Comparison of ENCODE assay signal across 22 cellular contexts in genomic region chr11:76347391-76347790, GRCh38. TPM values are rescaled to one million over a fixed set of nuclear protein-coding genes. Genes with fewer than 3 reads are reported as not detected.
DNase-seq lines count a peak whose midpoint lies in the region; ATAC-seq, FAIRE-seq and TF ChIP-seq lines count a peak whose summit lies in the region.
"Had no signal": no experiment of that assay in that cellular context is flagged by ENCODE, and none has a peak within 500 bp of the region (broad histone marks: within the 10 kb centered on the region; RNA-seq: fewer than 3 reads in every experiment).

No MANE protein-coding gene starts in this region.

- no peak for FAIRE-seq in HepG2 (lab: Jason Lieb, UNC)
- FAIRE-seq: keratinocyte had no signal

- CTCF ChIA-PET in HepG2 (lab: Yijun Ruan, JAX; ENCODE audit: low intra/inter-chr PET ratio, low total read pairs) = no interaction called here

- no peaks in the 10 kb centered on the region for H3K4me1 ChIP-seq in HepG2 (ENCODE audit: insufficient read depth, low read length)
- no peaks in the 10 kb centered on the region for H3K4me1 ChIP-seq in right lobe of liver
- H3K4me1 ChIP-seq: Peyer's patch, suprapubic skin had no signal

- no TSS peak for BruUV-seq in HepG2 (replicated peaks; lab: Mats Ljungman, UMichigan)

- peaks cover 0 to 1% of the 10 kb centered on the region in 2 experiments; a peak in 1 of 5 replicates for H3K36me3 ChIP-seq in HepG2 (replicated peaks in 1 of 2; ENCODE audit: control insufficient read depth in 1 of 2, insufficient read depth in 2 of 2, low read length in 2 of 2)
- peaks cover 0 to 4% (median 0%) of the 10 kb centered on the region in 4 donors for H3K36me3 ChIP-seq in right lobe of liver

- no peak for TF ChIP-seq RAD21 in HepG2 (CRISPR knock-in tag; IDR thresholded peaks at IDR 0.05)

- no peak overlapping the region for H3K4me2 ChIP-seq in HepG2 (ENCODE audit: low read depth, low read length)

- TF ChIP-seq EP300 in HepG2 (IDR thresholded peaks at IDR 0.05; ENCODE audit: low read depth in 2 of 2, low read length in 2 of 2) (no peak), HepG2 (CRISPR knock-in tag; IDR thresholded peaks at IDR 0.05; ENCODE audit: borderline replicate concordance) (no peak)

- DNase-seq in HepG2 (ENCODE audit: low spot score) = no peak
- DNase-seq in right lobe of liver = no peak
- peak; percentile 21 for DNase-seq in astrocyte of the spinal cord (ENCODE audit: low read depth, low spot score)
- peak; percentile 33 for DNase-seq in left kidney (ENCODE audit: low read depth, low spot score)
- DNase-seq in NCI-H2171 treated with DMSO at 0.1 percent for 48 hours (lab: John Stamatoyannopoulos, UW) = no peak
- DNase-seq in NCI-H2029 (lab: John Stamatoyannopoulos, UW) = no peak
- DNase-seq in UCSD-AML1 (lab: John Stamatoyannopoulos, UW; ENCODE audit: unreplicated experiment) = no peak
- DNase-seq: activated CD8-positive, alpha-beta T cell treated with anti-CD3 and anti-CD28 coated beads, Interleukin-2, amount 10 ng/mL, durations not matched to agents 7 days and 5 days; activated naive CD4-positive, alpha-beta T cell treated with anti-CD3 and anti-CD28 coated beads, Interleukin-2, amount 10 ng/mL, durations not matched to agents 7 days and 5 days; activated T-cell treated with anti-CD3 and anti-CD28 coated beads, Interleukin-2, amount 50 U/mL, for 24 hours; aorta; CD4-positive, alpha-beta memory T cell; DND-41; hypothalamus; KG1; NCI-H748 treated with DMSO at 0.1 percent for 48 hours; Peyer's patch; T-helper 9 cell had no signal

- no peaks in the 10 kb centered on the region for H3K27me3 ChIP-seq in HepG2 (ENCODE audit: control insufficient read depth in 1 of 2, insufficient read depth in 2 of 2, low read length in 2 of 2)
- no peaks in the 10 kb centered on the region for H3K27me3 ChIP-seq in right lobe of liver
- H3K27me3 ChIP-seq: Peyer's patch, suprapubic skin had no signal

- no peaks in the 10 kb centered on the region for H3K79me2 ChIP-seq in HepG2 (ENCODE audit: insufficient read depth, low read length)

- intact Hi-C loops in HepG2 (cut with micrococcal nuclease; ENCODE audit: unreplicated experiment) (no loop called here), right lobe of liver (cut with DNase I) (no loop called here)

- H2AFZ ChIP-seq in HepG2 (ENCODE audit: low read length) = no peak overlapping the region

- H3K4me3 ChIP-seq in HepG2 (replicated peaks in 1 of 3; ENCODE audit: insufficient read depth in 1 of 3, low read depth in 2 of 3, low read length in 3 of 3) (no peak overlapping the region), right lobe of liver (no peak overlapping the region), astrocyte of the spinal cord (ENCODE audit: low read depth, low read length) (no peak overlapping the region)
- H3K4me3 ChIP-seq: Peyer's patch, suprapubic skin had no signal

- no peaks in the 10 kb centered on the region for H4K20me1 ChIP-seq in HepG2 (ENCODE audit: insufficient read depth, low read length)

- H3K9me3 ChIP-seq in HepG2 (ENCODE audit: low read length) (no peaks in the 10 kb centered on the region), right lobe of liver (no peaks in the 10 kb centered on the region)
- H3K9me3 ChIP-seq: Peyer's patch, suprapubic skin had no signal

- WGBS in HepG2 (ENCODE audit: low lambda C conversion rate) = 93% methylated on average over 1 of the region's 1 CpG
- WGBS in right lobe of liver (ENCODE audit: insufficient coverage, low coverage, low lambda C conversion rate, missing lambda C conversion rate) = 42% methylated on average over 1 of the region's 1 CpG

- H3K27ac ChIP-seq in HepG2 (ENCODE audit: extremely low read length, insufficient read depth, low read length) = no peak overlapping the region
- no peak overlapping the region for H3K27ac ChIP-seq in right lobe of liver
- H3K27ac ChIP-seq: Peyer's patch, suprapubic skin had no signal

- TF ChIP-seq CTCF in HepG2 (CRISPR knock-in tag; IDR thresholded peaks at IDR 0.05) (no peak), right lobe of liver (IDR thresholded peaks at IDR 0.05) (no peak), astrocyte of the spinal cord (IDR thresholded peaks at IDR 0.05; ENCODE audit: low read depth, low read length) (no peak)

- no peak for TF ChIP-seq POLR2A in HepG2 (IDR thresholded peaks at IDR 0.05; ENCODE audit: insufficient read depth in 1 of 2, low read depth in 2 of 2, low read length in 2 of 2)
- TF ChIP-seq POLR2A in right lobe of liver (IDR thresholded peaks at IDR 0.05) = no peak

- H3K9ac ChIP-seq in HepG2 (ENCODE audit: insufficient read depth, low read depth, low read length) = no peak overlapping the region

- no peak for ATAC-seq in HepG2
- no peak for ATAC-seq in right lobe of liver
- no peak for ATAC-seq in HG03378 (IDR thresholded peaks at IDR 0.05; ENCODE audit: unreplicated experiment)
- ATAC-seq: activated CD4-positive, CD25-positive, alpha-beta regulatory T cell treated with anti-CD3 and anti-CD28 coated beads, Interleukin-2, amount 50 U/mL, for 24 hours; activated CD8-positive, alpha-beta T cell treated with anti-CD3 and anti-CD28 coated beads, Interleukin-2, amount 10 ng/mL, durations not matched to agents 7 days and 5 days had no signal

- POLR2A ChIA-PET in HepG2 (lab: Yijun Ruan, JAX) = no interaction called here

- in situ Hi-C loops in HepG2 (cut with HindIII; ENCODE audit: extremely low pct_ligation_motif_present, low pct_unique_long_range_greater_than_20kb) = no loop called here
- in situ Hi-C loops in astrocyte of the spinal cord (cut with HindIII; ENCODE audit: low sequenced_read_pairs) = no loop called here

TF ChIP-seq in HepG2, 621 proteins besides CTCF, POLR2A, EP300 and RAD21 (continues in another document):
- TF ChIP-seq BRF2 (CRISPR knock-in tag; IDR thresholded peaks at IDR 0.05) = no peak
- no peak for TF ChIP-seq HNRNPK (IDR thresholded peaks at IDR 0.05; ENCODE audit: low read depth, low read length, poor library complexity, severe bottlenecking)
- TF ChIP-seq ZSCAN31 (CRISPR knock-in tag; IDR thresholded peaks at IDR 0.05; ENCODE audit: low read depth) = no peak

RNA-seq across cellular contexts. Expression of gene THAP12, which starts 33.5 kb away (rescaled TPM):
- total RNA-seq in HepG2 (2016; rRNA removed; fragmentation: Illumina TruSeq; extraction: Trizol) (51.3 and 74.3 TPM in 2 replicates), right lobe of liver (10 to 100 TPM; 11.5 to 15.8 (median 12.5) TPM)
- 12.1 and 16.8 TPM in 2 replicates for total RNA-seq in HepG2 (2016; cell fraction: cytosol; rRNA removed; fragmentation: Illumina TruSeq; extraction: Trizol; ENCODE audit: low read depth)
- total RNA-seq in HepG2 (2016; cell fraction: insoluble cytoplasmic fraction; rRNA removed; fragmentation: Illumina TruSeq; extraction: Trizol) = 50.5 and 71.4 TPM in 2 replicates
- 60.5 and 71.9 TPM in 2 replicates for total RNA-seq in HepG2 (2016; cell fraction: membrane; rRNA removed; fragmentation: Illumina TruSeq; extraction: Trizol)
- total RNA-seq in HepG2 (2016; cell fraction: nucleus; rRNA removed; fragmentation: Illumina TruSeq; extraction: Trizol) = 32.5 and 35.7 TPM in 2 replicates
- 14.8 and 18.8 TPM in 2 replicates for polyA plus RNA-seq in HepG2 (2011; rRNA removed)
- polyA plus RNA-seq in HepG2 (2011; cell fraction: cytosol; rRNA removed) = 7.0 and 12.9 TPM in 2 replicates
- 4.3 and 5.7 TPM in 2 replicates for polyA plus RNA-seq in HepG2 (2011; cell fraction: nucleus; rRNA removed)
- polyA plus RNA-seq in HepG2 (2012) = 21.7 and 26.2 TPM in 2 replicates
- polyA plus RNA-seq in HepG2 (2016; cell fraction: cytosol; fragmentation: Illumina TruSeq; extraction: Trizol; ENCODE audit: low read depth) = 14.2 and 14.3 TPM in 2 replicates
- 60.0 and 64.8 TPM in 2 replicates for polyA plus RNA-seq in HepG2 (2016; cell fraction: insoluble cytoplasmic fraction; fragmentation: Illumina TruSeq; extraction: Trizol; ENCODE audit: low read depth)
- polyA plus RNA-seq in HepG2 (2016; cell fraction: membrane; fragmentation: Illumina TruSeq; extraction: Trizol; ENCODE audit: low read depth) = 44.9 and 48.1 TPM in 2 replicates
- 36.4 and 40.3 TPM in 2 replicates for polyA plus RNA-seq in HepG2 (2016; cell fraction: nucleus; fragmentation: Illumina TruSeq; extraction: Trizol; ENCODE audit: insufficient read depth, low read depth)
- 6.1 and 17.9 TPM in 2 replicates for polyA minus RNA-seq in HepG2 (2011; rRNA and poly(A)+ RNA removed; ENCODE audit: low replicate concordance)
- polyA minus RNA-seq in HepG2 (2011; cell fraction: cytosol; rRNA and poly(A)+ RNA removed) = 11.9 and 17.2 TPM in 2 replicates
- 28.1 and 31.5 TPM in 2 replicates for polyA minus RNA-seq in HepG2 (2011; cell fraction: nucleus; rRNA and poly(A)+ RNA removed)

RNA-seq across cellular contexts. Expression of gene GVQW3, which starts 33.7 kb away (rescaled TPM):
- total RNA-seq in HepG2 (2016; rRNA removed; fragmentation: Illumina TruSeq; extraction: Trizol) (2.9 and 5.6 TPM in 2 replicates), right lobe of liver (under 1 TPM in 5 of 6 experiments, not detected in 1; 0.32 to 0.84 (median 0.49) TPM)
- 1.2 and 1.4 TPM in 2 replicates for total RNA-seq in HepG2 (2016; cell fraction: cytosol; rRNA removed; fragmentation: Illumina TruSeq; extraction: Trizol; ENCODE audit: low read depth)
- total RNA-seq in HepG2 (2016; cell fraction: insoluble cytoplasmic fraction; rRNA removed; fragmentation: Illumina TruSeq; extraction: Trizol) = 4.0 and 4.7 TPM in 2 replicates
- total RNA-seq in HepG2 (2016; cell fraction: membrane; rRNA removed; fragmentation: Illumina TruSeq; extraction: Trizol) = 2.4 and 3.0 TPM in 2 replicates
- 14.0 and 15.9 TPM in 2 replicates for total RNA-seq in HepG2 (2016; cell fraction: nucleus; rRNA removed; fragmentation: Illumina TruSeq; extraction: Trizol)
- 5.0 and 5.4 TPM in 2 replicates for polyA plus RNA-seq in HepG2 (2011; rRNA removed)
- polyA plus RNA-seq in HepG2 (2011; cell fraction: cytosol; rRNA removed) = 2.1 and 2.4 TPM in 2 replicates
- polyA plus RNA-seq in HepG2 (2011; cell fraction: nucleus; rRNA removed) = 8.6 and 13.2 TPM in 2 replicates
- polyA plus RNA-seq in HepG2 (2012) = 2.7 and 4.3 TPM in 2 replicates
- 0.47 and 0.55 TPM in 2 replicates for polyA plus RNA-seq in HepG2 (2016; cell fraction: cytosol; fragmentation: Illumina TruSeq; extraction: Trizol; ENCODE audit: low read depth)
- 1.3 and 2.2 TPM in 2 replicates for polyA plus RNA-seq in HepG2 (2016; cell fraction: insoluble cytoplasmic fraction; fragmentation: Illumina TruSeq; extraction: Trizol; ENCODE audit: low read depth)
- 1.2 and 1.4 TPM in 2 replicates for polyA plus RNA-seq in HepG2 (2016; cell fraction: membrane; fragmentation: Illumina TruSeq; extraction: Trizol; ENCODE audit: low read depth)
- 11.5 TPM in 2 replicates for polyA plus RNA-seq in HepG2 (2016; cell fraction: nucleus; fragmentation: Illumina TruSeq; extraction: Trizol; ENCODE audit: insufficient read depth, low read depth)
- 5.4 and 9.4 TPM in 2 replicates for polyA minus RNA-seq in HepG2 (2011; rRNA and poly(A)+ RNA removed; ENCODE audit: low replicate concordance)
- 1.5 and 1.7 TPM in 2 replicates for polyA minus RNA-seq in HepG2 (2011; cell fraction: cytosol; rRNA and poly(A)+ RNA removed)
- polyA minus RNA-seq in HepG2 (2011; cell fraction: nucleus; rRNA and poly(A)+ RNA removed) = 13.8 and 16.8 TPM in 2 replicates

Comparison
In these comparisons a context has a peak if more than half of its experiments do, and no peak if none do; other contexts are left out.
1. DNase-seq: peak in astrocyte of the spinal cord (single experiment) and left kidney (single experiment); none in HepG2 (single experiment), right lobe of liver (0 of 3), NCI-H2171 treated with DMSO at 0.1 percent for 48 hours (single experiment), NCI-H2029 (single experiment) and UCSD-AML1 (single experiment).